In genomic region chr1:235129774-235130570, GRCh38 we compare ENCODE assay signal across 1 cellular context.
TF ChIP-seq lines count a peak whose summit lies in the region.

No MANE protein-coding gene starts in this region.

TF ChIP-seq in HepG2, 621 proteins besides CTCF, POLR2A, EP300 and RAD21 (continues in another document):
- TF ChIP-seq SOX6 (IDR thresholded peaks at IDR 0.05) (no peak), SOX6 (CRISPR knock-in tag; IDR thresholded peaks at IDR 0.05) (peak; percentile 94), CREM (IDR thresholded peaks at IDR 0.05) (peak; percentile 83), CREM (CRISPR knock-in tag; IDR thresholded peaks at IDR 0.05) (no peak), ZNF792 (CRISPR knock-in tag; IDR thresholded peaks at IDR 0.05) (peak; percentile 60; the same call in 1 of the 2 replicates), TGIF2 (CRISPR knock-in tag; IDR thresholded peaks at IDR 0.05) (no peak), TP53 (CRISPR knock-in tag; conservative IDR thresholded peaks at IDR 0.05) (no peak), SKI (IDR thresholded peaks at IDR 0.05; ENCODE audit: partially characterized antibody) (no peak), ZNF839 (CRISPR knock-in tag; IDR thresholded peaks at IDR 0.05; ENCODE audit: borderline replicate concordance) (no peak), ZFP90 (CRISPR knock-in tag; IDR thresholded peaks at IDR 0.05; ENCODE audit: borderline replicate concordance) (no peak), ZNF101 (CRISPR knock-in tag; IDR thresholded peaks at IDR 0.05; ENCODE audit: borderline replicate concordance, low read depth) (no peak), ZNF800 (CRISPR knock-in tag; IDR thresholded peaks at IDR 0.05) (no peak), FOXP1 (IDR thresholded peaks at IDR 0.05) (no peak), FOXP1 (CRISPR knock-in tag; IDR thresholded peaks at IDR 0.05) (peak; percentile 12; the same call in 1 of the 2 replicates), NONO (IDR thresholded peaks at IDR 0.05) (no peak), NONO (CRISPR knock-in tag; conservative IDR thresholded peaks at IDR 0.05) (peak; percentile 17; the same call in 1 of the 2 replicates), KAT2B (IDR thresholded peaks at IDR 0.05; ENCODE audit: borderline replicate concordance, low read depth, low read length) (no peak), NCOA5 (CRISPR knock-in tag; IDR thresholded peaks at IDR 0.05) (no peak), SNAPC2 (CRISPR knock-in tag; IDR thresholded peaks at IDR 0.05) (0 out of 2 replicates have a peak, but pooled peaks have one; percentile 68), RBFOX2 (IDR thresholded peaks at IDR 0.05; ENCODE audit: low read depth, low read length) (no peak), NFYB (CRISPR knock-in tag; IDR thresholded peaks at IDR 0.05) (no peak), SMAD9 (CRISPR knock-in tag; IDR thresholded peaks at IDR 0.05) (no peak), MXI1 (IDR thresholded peaks at IDR 0.05; ENCODE audit: borderline replicate concordance, low read depth, low read length) (no peak), TERF1 (CRISPR knock-in tag; IDR thresholded peaks at IDR 0.05) (no peak), ZNF740 (CRISPR knock-in tag; IDR thresholded peaks at IDR 0.05) (no peak), ZNF670 (CRISPR knock-in tag; IDR thresholded peaks at IDR 0.05; ENCODE audit: borderline replicate concordance) (no peak), KLF9 (CRISPR knock-in tag; IDR thresholded peaks at IDR 0.05; ENCODE audit: low read depth) (0 out of 2 replicates have a peak, but pooled peaks have one; percentile 1), DZIP1 (CRISPR knock-in tag; IDR thresholded peaks at IDR 0.05) (no peak), ZNF143 (CRISPR knock-in tag; IDR thresholded peaks at IDR 0.05) (no peak), ZFP82 (CRISPR knock-in tag; IDR thresholded peaks at IDR 0.05; ENCODE audit: borderline replicate concordance) (no peak), NFATC3 (CRISPR knock-in tag; IDR thresholded peaks at IDR 0.05) (no peak), PRDM10 (CRISPR knock-in tag; IDR thresholded peaks at IDR 0.05; ENCODE audit: low read depth) (no peak), SETDB1 (CRISPR knock-in tag; IDR thresholded peaks at IDR 0.05; ENCODE audit: borderline replicate concordance) (no peak), ZNF607 (CRISPR knock-in tag; IDR thresholded peaks at IDR 0.05; ENCODE audit: borderline replicate concordance) (no peak), PAF1 (CRISPR knock-in tag; IDR thresholded peaks at IDR 0.05) (no peak), CHCHD3 (CRISPR knock-in tag; IDR thresholded peaks at IDR 0.05) (no peak), ZNF7 (CRISPR knock-in tag; IDR thresholded peaks at IDR 0.05) (no peak), TBP (CRISPR knock-in tag; IDR thresholded peaks at IDR 0.05) (no peak), MAZ (IDR thresholded peaks at IDR 0.05; ENCODE audit: borderline replicate concordance, low read depth, low read length) (no peak), MAZ (CRISPR knock-in tag; IDR thresholded peaks at IDR 0.05; ENCODE audit: low read depth) (no peak), PRDM4 (CRISPR knock-in tag; IDR thresholded peaks at IDR 0.05; ENCODE audit: borderline replicate concordance) (no peak), REST (IDR thresholded peaks at IDR 0.05; ENCODE audit: borderline replicate concordance in 1 of 2, low read depth in 1 of 2, low read length in 2 of 2) (0 out of 4 replicates have a peak, but pooled peaks of 1 of the 2 experiments have one; percentile 7), GMEB1 (CRISPR knock-in tag; IDR thresholded peaks at IDR 0.05; ENCODE audit: borderline replicate concordance) (no peak), ZNF781 (CRISPR knock-in tag; IDR thresholded peaks at IDR 0.05; ENCODE audit: borderline replicate concordance, not compliant biosample characterization) (no peak), ARNT (IDR thresholded peaks at IDR 0.05) (no peak), NFYC (CRISPR knock-in tag; IDR thresholded peaks at IDR 0.05) (no peak), JDP2 (CRISPR knock-in tag; IDR thresholded peaks at IDR 0.05; ENCODE audit: borderline replicate concordance) (no peak)
